Comparison of ENCODE assay signal across 18 cellular contexts in the genomic region with DNA sequence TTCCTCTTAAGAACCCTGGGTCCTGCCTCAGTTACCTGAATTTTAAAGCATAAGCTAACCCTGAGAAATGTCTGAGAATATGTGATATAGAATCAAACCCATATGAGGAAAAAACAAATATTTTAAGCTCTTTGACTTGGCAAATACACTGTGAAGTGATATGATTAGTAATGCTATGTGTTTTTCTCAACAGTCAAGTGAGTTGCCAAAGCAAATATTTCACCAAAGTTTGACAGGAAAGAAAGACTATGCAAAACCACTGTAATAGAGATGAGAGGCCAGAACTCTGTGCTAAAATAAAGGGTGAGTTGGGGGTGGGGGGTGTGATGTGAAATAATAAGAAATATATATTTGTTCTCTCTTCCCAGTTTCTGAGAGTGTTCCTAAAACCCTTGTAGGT.
"Had no signal": no experiment of that assay in that cellular context is flagged by ENCODE, and none has a peak within 500 bp of the region (broad histone marks: within the 10 kb centered on the region; RNA-seq: fewer than 3 reads in every experiment).

No MANE protein-coding gene starts in this region.

- DNase-seq: dorsolateral prefrontal cortex; effector CD8-positive, alpha-beta T cell; foreskin keratinocyte; immature natural killer cell; kidney; left cardiac atrium; left ventricle myocardium inferior; lower lobe of right lung; psoas muscle; retina; spleen; stimulated activated CD4-positive, alpha-beta T cell treated with anti-CD3 and anti-CD28 coated beads, Interleukin-15, amount 100 ng/mL, for 24 hours; stimulated activated CD4-positive, alpha-beta T cell treated with anti-CD3 and anti-CD28 coated beads, Interleukin-1b, Interleukin-23, amount 100 ng/mL, for 48 hours; stimulated activated CD4-positive, alpha-beta T cell treated with anti-CD3 and anti-CD28 coated beads, Interleukin-4, amount 100 ng/mL, for 24 hours; testis; upper lobe of right lung had no signal

- H3K4me3 ChIP-seq: coronary artery, dorsolateral prefrontal cortex, left ventricle myocardium inferior, lower lobe of right lung, psoas muscle, spleen, testis, tibial nerve, upper lobe of right lung had no signal
